In genomic region chr14:60247994-60248696, GRCh38 we compare ENCODE assay signal across 1 cellular context.
TF ChIP-seq lines count a peak whose summit lies in the region.

No MANE protein-coding gene starts in this region.

TF ChIP-seq in GM12878, 131 proteins besides CTCF, POLR2A, EP300 and RAD21 (continued from another document and continues in another):
- TF ChIP-seq REST (IDR thresholded peaks at IDR 0.05; ENCODE audit: low read depth, low read length) (0 out of 2 replicates have a peak, but pooled peaks have one; percentile 26), NBN (IDR thresholded peaks at IDR 0.05) (no peak; the same call in 1 of the 2 replicates), TBL1XR1 (IDR thresholded peaks at IDR 0.05; ENCODE audit: low read depth, low read length) (peak; percentile 15; the same call in 1 of the 2 replicates), ATF7 (IDR thresholded peaks at IDR 0.05; ENCODE audit: low read depth) (peak; percentile 97), POLR2AphosphoS5 (IDR thresholded peaks at IDR 0.05; ENCODE audit: low read length) (peak; percentile 86), WRNIP1 (IDR thresholded peaks at IDR 0.05; ENCODE audit: borderline replicate concordance, low read depth, low read length) (no peak), CREM (IDR thresholded peaks at IDR 0.05; ENCODE audit: low read depth) (peak; percentile 40), CREB1 (IDR thresholded peaks at IDR 0.05; ENCODE audit: low read depth) (peak; percentile 52), SREBF1 (IDR thresholded peaks at IDR 0.05; ENCODE audit: low read length) (no peak), IRF3 (IDR thresholded peaks at IDR 0.05) (peak; percentile 48), SMAD1 (IDR thresholded peaks at IDR 0.05; ENCODE audit: low read depth, partially characterized antibody) (peak; percentile 38), ZSCAN29 (IDR thresholded peaks at IDR 0.05) (no peak), CUX1 (IDR thresholded peaks at IDR 0.05; ENCODE audit: insufficient replicate concordance, low read depth, low read length) (no peak), RFX5 (IDR thresholded peaks at IDR 0.05; ENCODE audit: low read depth, low read length) (0 out of 2 replicates have a peak, but pooled peaks have one; percentile 25), NR2F1 (conservative IDR thresholded peaks at IDR 0.05) (0 out of 2 replicates have a peak, but pooled peaks have one; percentile 23), ZNF207 (IDR thresholded peaks at IDR 0.05; ENCODE audit: borderline replicate concordance) (no peak), CHD4 (IDR thresholded peaks at IDR 0.05) (no peak), BMI1 (IDR thresholded peaks at IDR 0.05; ENCODE audit: borderline replicate concordance) (no peak), ATF2 (IDR thresholded peaks at IDR 0.05; ENCODE audit: low read length) (peak; percentile 84), HDAC6 (IDR thresholded peaks at IDR 0.05; ENCODE audit: unreplicated experiment) (no peak), RAD51 (IDR thresholded peaks at IDR 0.05) (peak; percentile 94), CHD1 (IDR thresholded peaks at IDR 0.05; ENCODE audit: low read depth, low read length) (no peak), PRDM15 (CRISPR knock-in tag; IDR thresholded peaks at IDR 0.05) (no peak), TCF3 (IDR thresholded peaks at IDR 0.05; ENCODE audit: borderline replicate concordance, insufficient read depth, low read depth, low read length) (0 out of 2 replicates have a peak, but pooled peaks have one; percentile 49), FOS (IDR thresholded peaks at IDR 0.05; ENCODE audit: borderline replicate concordance, extremely low read depth, insufficient read length) (peak; percentile 44), PML (IDR thresholded peaks at IDR 0.05; ENCODE audit: low read length) (peak; percentile 19; the same call in 1 of the 2 replicates), PBX3 (IDR thresholded peaks at IDR 0.05; ENCODE audit: insufficient replicate concordance, low read depth, low read length) (peak; percentile 92), MYC (IDR thresholded peaks at IDR 0.05; ENCODE audit: insufficient read depth, insufficient read length, insufficient replicate concordance, low read length, severe bottlenecking) (peak; percentile 47), ZBTB40 (IDR thresholded peaks at IDR 0.05; ENCODE audit: borderline replicate concordance) (no peak), ZNF384 (IDR thresholded peaks at IDR 0.05; ENCODE audit: borderline replicate concordance, low read depth, low read length) (no peak), ETV6 (conservative IDR thresholded peaks at IDR 0.05 in 1 of 2, IDR thresholded peaks at IDR 0.05 in 1 of 2; ENCODE audit: borderline replicate concordance in 1 of 2, low read depth in 1 of 2) (0 out of 4 replicates have a peak, but pooled peaks of 1 of the 2 experiments have one; percentile 6), CBFB (IDR thresholded peaks at IDR 0.05; ENCODE audit: low read depth) (peak; percentile 18; the same call in 1 of the 2 replicates), TCF12 (IDR thresholded peaks at IDR 0.05; ENCODE audit: low read depth, low read length) (peak; percentile 64; the same call in 1 of the 2 replicates), IKZF1 (conservative IDR thresholded peaks at IDR 0.05) (0 out of 2 replicates have a peak, but pooled peaks have one; percentile 39), NFYA (IDR thresholded peaks at IDR 0.05; ENCODE audit: borderline replicate concordance, low read depth, low read length) (no peak; the same call in 1 of the 2 replicates), MEF2B (IDR thresholded peaks at IDR 0.05; ENCODE audit: partially characterized antibody, poor library complexity, severe bottlenecking) (peak; percentile 98), RCOR1 (conservative IDR thresholded peaks at IDR 0.05; ENCODE audit: low read depth, low read length) (no peak), ATF3 (IDR thresholded peaks at IDR 0.05; ENCODE audit: borderline replicate concordance, extremely low read depth, low read depth, low read length) (peak; percentile 38; the same call in 1 of the 2 replicates)
